2 cellular contexts compared by ENCODE assay signal in genomic region chr13:113123226-113124150, GRCh38.
TF ChIP-seq lines count a peak whose summit lies in the region.

No MANE protein-coding gene starts in this region.

TF ChIP-seq in GM23338, 12 proteins besides CTCF, POLR2A, EP300 and RAD21:
- TF ChIP-seq STAT1 (IDR thresholded peaks at IDR 0.05; ENCODE audit: unreplicated experiment) (no peak), CREB1 (CRISPR knock-in tag; IDR thresholded peaks at IDR 0.05; ENCODE audit: low read depth) (no peak), ZNF462 (CRISPR knock-in tag; IDR thresholded peaks at IDR 0.05) (no peak), NANOG (IDR thresholded peaks at IDR 0.05; ENCODE audit: borderline replicate concordance) (no peak), ZNF331 (CRISPR knock-in tag; IDR thresholded peaks at IDR 0.05; ENCODE audit: low read depth) (no peak), EZH2 (IDR thresholded peaks at IDR 0.05; ENCODE audit: low read depth, unreplicated experiment) (no peak)
- TF ChIP-seq, protein P1, sequence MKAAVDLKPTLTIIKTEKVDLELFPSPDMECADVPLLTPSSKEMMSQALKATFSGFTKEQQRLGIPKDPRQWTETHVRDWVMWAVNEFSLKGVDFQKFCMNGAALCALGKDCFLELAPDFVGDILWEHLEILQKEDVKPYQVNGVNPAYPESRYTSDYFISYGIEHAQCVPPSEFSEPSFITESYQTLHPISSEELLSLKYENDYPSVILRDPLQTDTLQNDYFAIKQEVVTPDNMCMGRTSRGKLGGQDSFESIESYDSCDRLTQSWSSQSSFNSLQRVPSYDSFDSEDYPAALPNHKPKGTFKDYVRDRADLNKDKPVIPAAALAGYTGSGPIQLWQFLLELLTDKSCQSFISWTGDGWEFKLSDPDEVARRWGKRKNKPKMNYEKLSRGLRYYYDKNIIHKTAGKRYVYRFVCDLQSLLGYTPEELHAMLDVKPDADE (IDR thresholded peaks at IDR 0.05): no peak

TF ChIP-seq in GM12878, 131 proteins besides CTCF, POLR2A, EP300 and RAD21:
- TF ChIP-seq MAX (IDR thresholded peaks at IDR 0.05; ENCODE audit: low read depth, low read length) (no peak), POU2F2 (IDR thresholded peaks at IDR 0.05; ENCODE audit: borderline replicate concordance, low read depth, low read length) (no peak), MYB (IDR thresholded peaks at IDR 0.05; ENCODE audit: borderline replicate concordance, low read depth, low read length) (no peak), POLR2AphosphoS2 (IDR thresholded peaks at IDR 0.05; ENCODE audit: low read depth, low read length) (no peak), ATF2 (IDR thresholded peaks at IDR 0.05; ENCODE audit: low read length) (no peak), TAF1 (IDR thresholded peaks at IDR 0.05; ENCODE audit: borderline replicate concordance, low read depth, low read length) (no peak), RELA (IDR thresholded peaks at IDR 0.05; ENCODE audit: borderline replicate concordance, partially characterized antibody) (no peak), GATAD2B (conservative IDR thresholded peaks at IDR 0.05; ENCODE audit: low read depth) (no peak), IRF4 (IDR thresholded peaks at IDR 0.05; ENCODE audit: low read depth, low read length) (no peak), ZNF622 (IDR thresholded peaks at IDR 0.05) (no peak), STAT1 (conservative IDR thresholded peaks at IDR 0.05) (no peak), ATF3 (IDR thresholded peaks at IDR 0.05; ENCODE audit: borderline replicate concordance, extremely low read depth, low read depth, low read length) (no peak), USF1 (IDR thresholded peaks at IDR 0.05; ENCODE audit: borderline replicate concordance, extremely low read length, insufficient read depth, low read depth, low read length) (no peak)
- TF ChIP-seq, protein P2, sequence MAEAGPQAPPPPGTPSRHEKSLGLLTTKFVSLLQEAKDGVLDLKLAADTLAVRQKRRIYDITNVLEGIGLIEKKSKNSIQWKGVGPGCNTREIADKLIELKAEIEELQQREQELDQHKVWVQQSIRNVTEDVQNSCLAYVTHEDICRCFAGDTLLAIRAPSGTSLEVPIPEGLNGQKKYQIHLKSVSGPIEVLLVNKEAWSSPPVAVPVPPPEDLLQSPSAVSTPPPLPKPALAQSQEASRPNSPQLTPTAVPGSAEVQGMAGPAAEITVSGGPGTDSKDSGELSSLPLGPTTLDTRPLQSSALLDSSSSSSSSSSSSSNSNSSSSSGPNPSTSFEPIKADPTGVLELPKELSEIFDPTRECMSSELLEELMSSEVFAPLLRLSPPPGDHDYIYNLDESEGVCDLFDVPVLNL (IDR thresholded peaks at IDR 0.05; ENCODE audit: low read depth, low read length): no peak
TF ChIP-seq in GM12878: peak in this region for 0.
